ENCODE assay signal across 1 cellular context in the genomic region with DNA sequence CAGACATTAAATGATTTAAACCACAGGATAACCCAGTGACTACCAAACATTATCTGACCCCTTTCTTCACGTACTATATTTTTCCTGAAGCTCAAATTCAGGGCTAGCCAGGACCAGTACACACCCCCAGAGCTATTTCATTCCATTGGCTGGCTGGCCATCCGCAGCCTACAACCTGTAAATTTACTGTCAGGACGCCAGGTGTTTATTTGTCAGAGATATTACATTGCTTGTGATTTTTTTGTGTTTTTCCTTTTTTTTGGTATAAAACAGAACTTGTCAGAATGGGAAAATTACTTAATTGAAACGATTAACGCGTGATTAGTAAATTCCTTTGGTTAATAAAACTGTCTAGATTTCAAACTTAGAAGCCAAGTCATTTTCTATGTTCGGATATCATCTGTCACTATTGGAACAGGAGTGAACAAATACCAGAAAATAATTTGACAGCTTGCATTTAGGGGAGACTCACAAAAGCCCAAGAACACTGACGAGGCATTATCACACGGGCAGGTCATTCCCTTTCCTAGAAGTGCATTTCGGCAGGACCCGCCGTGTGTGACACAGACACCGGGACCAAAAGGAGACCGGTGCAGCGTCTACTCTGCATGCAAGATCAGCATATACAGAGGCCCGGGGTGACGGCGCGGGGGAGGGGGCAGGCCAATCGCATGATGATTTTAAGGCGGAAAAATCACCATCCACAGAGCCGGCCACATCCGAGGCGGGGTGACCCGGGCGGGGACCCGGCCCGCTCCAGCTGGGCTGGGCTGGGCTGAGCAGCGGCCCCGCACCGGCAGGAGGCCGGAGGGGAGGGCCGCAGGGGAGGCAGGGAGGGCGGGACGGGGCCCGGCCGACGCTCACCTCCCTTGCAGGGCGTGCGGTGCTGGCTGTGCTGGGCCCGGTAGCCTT.
A peak's percentile ranks its signal among the peaks of the same experiment; 100 is the strongest.
TF ChIP-seq lines count a peak whose summit lies in the region.

No MANE protein-coding gene starts in this region.

TF ChIP-seq in HepG2, 621 proteins besides CTCF, POLR2A, EP300 and RAD21 (continued from another document):
- TF ChIP-seq, protein P1, sequence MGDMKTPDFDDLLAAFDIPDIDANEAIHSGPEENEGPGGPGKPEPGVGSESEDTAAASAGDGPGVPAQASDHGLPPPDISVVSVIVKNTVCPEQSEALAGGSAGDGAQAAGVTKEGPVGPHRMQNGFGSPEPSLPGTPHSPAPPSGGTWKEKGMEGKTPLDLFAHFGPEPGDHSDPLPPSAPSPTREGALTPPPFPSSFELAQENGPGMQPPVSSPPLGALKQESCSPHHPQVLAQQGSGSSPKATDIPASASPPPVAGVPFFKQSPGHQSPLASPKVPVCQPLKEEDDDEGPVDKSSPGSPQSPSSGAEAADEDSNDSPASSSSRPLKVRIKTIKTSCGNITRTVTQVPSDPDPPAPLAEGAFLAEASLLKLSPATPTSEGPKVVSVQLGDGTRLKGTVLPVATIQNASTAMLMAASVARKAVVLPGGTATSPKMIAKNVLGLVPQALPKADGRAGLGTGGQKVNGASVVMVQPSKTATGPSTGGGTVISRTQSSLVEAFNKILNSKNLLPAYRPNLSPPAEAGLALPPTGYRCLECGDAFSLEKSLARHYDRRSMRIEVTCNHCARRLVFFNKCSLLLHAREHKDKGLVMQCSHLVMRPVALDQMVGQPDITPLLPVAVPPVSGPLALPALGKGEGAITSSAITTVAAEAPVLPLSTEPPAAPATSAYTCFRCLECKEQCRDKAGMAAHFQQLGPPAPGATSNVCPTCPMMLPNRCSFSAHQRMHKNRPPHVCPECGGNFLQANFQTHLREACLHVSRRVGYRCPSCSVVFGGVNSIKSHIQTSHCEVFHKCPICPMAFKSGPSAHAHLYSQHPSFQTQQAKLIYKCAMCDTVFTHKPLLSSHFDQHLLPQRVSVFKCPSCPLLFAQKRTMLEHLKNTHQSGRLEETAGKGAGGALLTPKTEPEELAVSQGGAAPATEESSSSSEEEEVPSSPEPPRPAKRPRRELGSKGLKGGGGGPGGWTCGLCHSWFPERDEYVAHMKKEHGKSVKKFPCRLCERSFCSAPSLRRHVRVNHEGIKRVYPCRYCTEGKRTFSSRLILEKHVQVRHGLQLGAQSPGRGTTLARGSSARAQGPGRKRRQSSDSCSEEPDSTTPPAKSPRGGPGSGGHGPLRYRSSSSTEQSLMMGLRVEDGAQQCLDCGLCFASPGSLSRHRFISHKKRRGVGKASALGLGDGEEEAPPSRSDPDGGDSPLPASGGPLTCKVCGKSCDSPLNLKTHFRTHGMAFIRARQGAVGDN (CRISPR knock-in tag; IDR thresholded peaks at IDR 0.05) = peak; percentile 65
- TF ChIP-seq JUND (CRISPR knock-in tag; IDR thresholded peaks at IDR 0.05) (0 out of 2 replicates have a peak, but pooled peaks have one; percentile 13), ZNF329 (CRISPR knock-in tag; IDR thresholded peaks at IDR 0.05; ENCODE audit: low read depth) (0 out of 2 replicates have a peak, but pooled peaks have one; percentile 23), NFYB (CRISPR knock-in tag; IDR thresholded peaks at IDR 0.05) (peak; percentile 22; the same call in 1 of the 2 replicates)
